8 cellular contexts compared by ENCODE assay signal in genomic region chr1:162069334-162070093, GRCh38. TPM values are rescaled to one million over a fixed set of nuclear protein-coding genes. Genes with fewer than 3 reads are reported as not detected.
DNase-seq lines count a peak whose midpoint lies in the region; ATAC-seq and TF ChIP-seq lines count a peak whose summit lies in the region.

Gene NOS1AP, plus strand, starts transcription at chr1:162069691. Its CDS starts 487 bp downstream, at chr1:162070178.

- peak within 1 kb of the TSS; percentile 47 for H3K4ac ChIP-seq in trophoblast cell (ENCODE audit: low read depth, low read length)

- ATAC-seq in heart left ventricle, result peak; percentile 90 to 99 (median 96)

- TF ChIP-seq POLR2A in heart left ventricle (IDR thresholded peaks at IDR 0.05) (peak in 1 of 2 donors; percentile 65), transverse colon (IDR thresholded peaks at IDR 0.05) (peak; percentile 68)

- H3K18ac ChIP-seq in trophoblast cell (ENCODE audit: low read length), result peak within 1 kb of the TSS; percentile 49

- CTCF ChIA-PET in SK-N-SH (lab: Yijun Ruan, JAX), result interaction anchor here (0.8 to 1.8 kb wide), 7 partner anchors 14 to 277 kb away, joined by 3 to 11 read pairs (median 5); no protein-coding TSS in a partner anchor

- H4K91ac ChIP-seq in trophoblast cell (ENCODE audit: low read depth, low read length), result peak within 1 kb of the TSS; percentile 45

- H3K9ac ChIP-seq in SK-N-SH, result no peak within 1 kb of the TSS
- peak within 1 kb of the TSS; percentile 6 for H3K9ac ChIP-seq in trophoblast cell (ENCODE audit: low read length)

- TF ChIP-seq EP300 in SK-N-SH (IDR thresholded peaks at IDR 0.05; ENCODE audit: borderline replicate concordance in 1 of 2, low read depth in 1 of 2, low read length in 1 of 2) (no peak), transverse colon (IDR thresholded peaks at IDR 0.05; ENCODE audit: low read depth) (no peak)

- peaks cover 10% of the 10 kb centered on the region for H3F3A ChIP-seq in SK-N-SH (replicated peaks; ENCODE audit: insufficient read depth)

- H3K9me2 ChIP-seq in SK-N-SH, result no peaks in the 10 kb centered on the region

- in situ Hi-C loops in transverse colon (cut with MboI; ENCODE audit: low pct_ligation_motif_present in 1 of 4, low pct_unique_long_range_greater_than_20kb in 1 of 4, low sequenced_read_pairs in 3 of 4), result no loop called here

- no peak within 1 kb of the TSS for H2BK5ac ChIP-seq in trophoblast cell (ENCODE audit: low read depth, low read length, poor library complexity)

- H2BK120ac ChIP-seq in trophoblast cell (ENCODE audit: insufficient read depth, low read length, poor library complexity), result no peak within 1 kb of the TSS

- TF ChIP-seq CTCF in LNCaP clone FGC (IDR thresholded peaks at IDR 0.05; ENCODE audit: control insufficient read depth, extremely low read depth, insufficient read depth) (no peak; the same call in 1 of the 2 replicates), SK-N-SH (IDR thresholded peaks at IDR 0.05) (no peak), heart left ventricle (IDR thresholded peaks at IDR 0.05) (peak in 1 of 12 donors; percentile 19), transverse colon (IDR thresholded peaks at IDR 0.05) (no peak)

- H4K8ac ChIP-seq in trophoblast cell (ENCODE audit: low read depth, low read length), result peak within 1 kb of the TSS; percentile 61

- H3K36me3 ChIP-seq in SK-N-SH (replicated peaks in 1 of 2; ENCODE audit: control insufficient read depth in 1 of 2, insufficient read depth in 2 of 2, low read length in 1 of 2) (no peaks in the 10 kb centered on the region), heart left ventricle (no peaks in the 10 kb centered on the region), trophoblast cell (ENCODE audit: control insufficient read depth in 1 of 2, insufficient read depth in 2 of 2, low read length in 2 of 2) (no peaks in the 10 kb centered on the region), transverse colon (no peaks in the 10 kb centered on the region)

- peak within 1 kb of the TSS; percentile 24 for H4K12ac ChIP-seq in trophoblast cell (ENCODE audit: low read depth, low read length)

- H3K9me3 ChIP-seq in SK-N-SH (no peaks in the 10 kb centered on the region), heart left ventricle (peaks cover 0 to 3% (median 0%) of the 10 kb centered on the region in 12 donors), trophoblast cell (ENCODE audit: insufficient read depth, low read depth, low read length) (peaks cover under 1% of the 10 kb centered on the region), transverse colon (no peaks in the 10 kb centered on the region)

- POLR2A ChIA-PET in SK-N-SH (lab: Yijun Ruan, JAX), result no interaction called here

- no peak within 1 kb of the TSS for H3K23ac ChIP-seq in trophoblast cell (ENCODE audit: low read length)

- H3K14ac ChIP-seq in trophoblast cell (ENCODE audit: low read length), result peak within 1 kb of the TSS; percentile 31

- peak within 1 kb of the TSS; percentile 96 for H2AFZ ChIP-seq in SK-N-SH (ENCODE audit: low read depth)
- peak within 1 kb of the TSS; percentile 38 for H2AFZ ChIP-seq in trophoblast cell (ENCODE audit: insufficient read depth, low read length, poor library complexity)

- peaks cover 32% of the 10 kb centered on the region for H3K27me3 ChIP-seq in SK-N-SH (ENCODE audit: insufficient read depth)
- H3K27me3 ChIP-seq in heart left ventricle, result peaks cover 0 to 71% (median 4%) of the 10 kb centered on the region in 9 donors
- no peaks in the 10 kb centered on the region for H3K27me3 ChIP-seq in trophoblast cell (ENCODE audit: insufficient read depth, low read length)
- H3K27me3 ChIP-seq in transverse colon, result peaks cover 6% of the 10 kb centered on the region

- no peak within 1 kb of the TSS for H2BK12ac ChIP-seq in trophoblast cell (ENCODE audit: low read length)

- H4K20me1 ChIP-seq in SK-N-SH (ENCODE audit: insufficient read depth), result no peaks in the 10 kb centered on the region

- TF ChIP-seq RAD21 in SK-N-SH (IDR thresholded peaks at IDR 0.05; ENCODE audit: low read length), result no peak

- 17% methylated on average over 12 of the region's 95 CpGs for WGBS in SK-N-SH (ENCODE audit: low lambda C conversion rate)
- WGBS in heart left ventricle, 4 donors, result 0 to 2% (median 1%) methylated on average over 40 to 95 of the region's 95 CpGs
- no CpG with 5 or more reads among the region's 95 CpGs for WGBS in trophoblast cell (ENCODE audit: extremely low coverage, insufficient coverage, insufficient read length)
- 0 to 1% methylated on average over 2 to 62 of the region's 95 CpGs for WGBS in transverse colon (ENCODE audit: low coverage in 1 of 2), 2 donors

- H3K4me1 ChIP-seq in SK-N-SH (ENCODE audit: control insufficient read depth in 1 of 2, insufficient read depth in 2 of 2, low read depth in 1 of 2, low read length in 1 of 2), result peaks cover 0 to 15% of the 10 kb centered on the region in 2 experiments; a peak in 2 of 4 replicates
- peaks cover 0 to 38% (median 7%) of the 10 kb centered on the region in 12 donors for H3K4me1 ChIP-seq in heart left ventricle
- H3K4me1 ChIP-seq in trophoblast cell (ENCODE audit: control insufficient read depth in 1 of 2, insufficient read depth in 2 of 2, low read length in 2 of 2), result peaks cover 5 to 11% of the 10 kb centered on the region in 2 experiments
- H3K4me1 ChIP-seq in transverse colon, result peaks cover 0 to 36% (median 12%) of the 10 kb centered on the region in 4 donors

- H2AK5ac ChIP-seq in trophoblast cell (ENCODE audit: low read length), result no peak within 1 kb of the TSS

- H3K4me2 ChIP-seq in SK-N-SH (peak within 1 kb of the TSS; percentile 90), trophoblast cell (ENCODE audit: low read length) (peak within 1 kb of the TSS; percentile 75)

- H3K79me2 ChIP-seq in SK-N-SH (ENCODE audit: insufficient read depth) (no peaks in the 10 kb centered on the region), trophoblast cell (ENCODE audit: control insufficient read depth, insufficient read depth, low read length, poor library complexity) (no peaks in the 10 kb centered on the region)

- peaks cover 3% of the 10 kb centered on the region for H3K79me1 ChIP-seq in trophoblast cell (ENCODE audit: low read length)

- H3K27ac ChIP-seq in SK-N-SH (ENCODE audit: low read depth in 2 of 2, low read length in 1 of 2) (peak within 1 kb of the TSS in 1 of 2 experiments; percentile 22; a peak in 1 of 4 replicates), heart left ventricle (peak within 1 kb of the TSS in 10 of 12 donors; percentile 54 to 81 (median 70)), trophoblast cell (ENCODE audit: low read depth, low read length) (no peak within 1 kb of the TSS), transverse colon (peak within 1 kb of the TSS; percentile 78 to 93 (median 91))

- H3K4me3 ChIP-seq in LNCaP clone FGC (ENCODE audit: low read depth, low read length), result peak within 1 kb of the TSS; percentile 67
- H3K4me3 ChIP-seq in SK-N-SH (ENCODE audit: low read depth in 2 of 2, low read length in 1 of 2), result peak within 1 kb of the TSS; percentile 73 to 86
- H3K4me3 ChIP-seq in heart left ventricle, result peak within 1 kb of the TSS; percentile 51 to 86 (median 67)
- peak within 1 kb of the TSS; percentile 89 for H3K4me3 ChIP-seq in trophoblast cell (ENCODE audit: low read depth, low read length)
- H3K4me3 ChIP-seq in transverse colon, result peak within 1 kb of the TSS; percentile 60 to 93 (median 80)

- DNase-seq in EH (ENCODE audit: low read depth) (peak; percentile 63), H4 (ENCODE audit: low spot score) (peak; percentile 23), LNCaP clone FGC (ENCODE audit: low read depth) (no peak), SK-N-SH (peak; percentile 95), heart left ventricle (peak; percentile 76 to 91 (median 86)), trophoblast cell (peak; percentile 84 to 86), transverse colon (peak; percentile 88)
- DNase-seq in activated naive CD4-positive, alpha-beta T cell treated with anti-CD3 and anti-CD28 coated beads, Interleukin-2, amount 50 U/mL, for 16 hours, result peak; percentile 86

- intact Hi-C loops in heart left ventricle (cut with DNase I), result loop anchor here in 2 of 10 donors (5.0 kb wide), 2 partner anchors 63 to 163 kb away; no protein-coding TSS in a partner anchor
- intact Hi-C loops in transverse colon (cut with DNase I; ENCODE audit: low total_unique reads), result no loop called here

TF ChIP-seq in SK-N-SH, 30 proteins besides CTCF, POLR2A, EP300 and RAD21:
- peak; percentile 63 for TF ChIP-seq MXI1 (IDR thresholded peaks at IDR 0.05; ENCODE audit: low read depth, low read length)
- TF ChIP-seq NFIC (IDR thresholded peaks at IDR 0.05; ENCODE audit: borderline replicate concordance), result no peak

RNA-seq across cellular contexts. Expression of gene NOS1AP, which starts in this region (rescaled TPM):
- 0.17 TPM in 1 of 2 replicates, not detected in the other for total RNA-seq in H4 (2014; rRNA removed; shearing (Covaris generic))
- polyA plus RNA-seq in SK-N-SH (2012; rRNA removed), result 0.03 TPM in 2 replicates
- 0.01 and 0.04 TPM in 2 replicates for polyA plus RNA-seq in SK-N-SH (2012; cell fraction: cytosol; rRNA removed)
- 0.10 and 0.21 TPM in 2 replicates for polyA plus RNA-seq in SK-N-SH (2012; cell fraction: nucleus; rRNA removed)
- 1 to 10 TPM; 2.4 to 6.4 (median 4.5) TPM for total RNA-seq in heart left ventricle
- polyA plus RNA-seq in heart left ventricle, result 1 to 10 TPM; 1.1 to 1.4 TPM
- polyA plus RNA-seq in trophoblast cell (2013), result 2.3 and 2.7 TPM in 2 replicates
- 10 to 100 TPM in 3 of 4 donors, 1 to 10 TPM in 1; 8.5 to 34.8 (median 14.1) TPM for total RNA-seq in transverse colon

Comparison
In these comparisons a context has a peak if more than half of its experiments do, and no peak if none do; other contexts are left out.
1. Peak in DNase-seq in H4; RNA of the gene not detected or under 1 TPM.
2. Peak in DNase-seq, H3K4me3 ChIP-seq and H3K4me2 ChIP-seq in SK-N-SH; RNA of the gene not detected or under 1 TPM.